Comparison of ENCODE assay signal across 27 cellular contexts in the genomic region with DNA sequence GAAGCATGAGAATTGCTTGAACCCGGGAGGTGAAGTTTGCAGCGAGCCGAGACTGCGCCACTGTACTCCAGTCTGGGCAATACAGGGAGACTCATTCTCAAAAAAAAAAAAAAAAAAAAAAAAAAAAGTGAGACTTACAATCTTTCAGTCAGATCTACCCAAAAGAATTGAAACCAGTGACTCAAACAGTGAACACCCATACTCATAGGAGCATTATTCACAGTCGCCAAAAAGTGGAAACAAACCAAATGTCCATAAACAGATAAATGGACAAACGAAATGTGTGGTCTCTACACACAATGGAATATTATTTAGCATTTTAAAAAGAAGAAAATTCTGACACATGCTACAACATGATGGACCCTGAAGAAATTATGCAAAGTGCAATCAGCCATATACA. TPM values are rescaled to one million over a fixed set of nuclear protein-coding genes. Genes with fewer than 3 reads are reported as not detected.
DNase-seq lines count a peak whose midpoint lies in the region; ATAC-seq, FAIRE-seq and TF ChIP-seq lines count a peak whose summit lies in the region.
"Had no signal": no experiment of that assay in that cellular context is flagged by ENCODE, and none has a peak within 500 bp of the region (broad histone marks: within the 10 kb centered on the region; RNA-seq: fewer than 3 reads in every experiment).

No MANE protein-coding gene starts in this region.

- H3K36me3 Mint-ChIP-seq in activated naive CD8-positive, alpha-beta T cell treated with anti-CD3 and anti-CD28 coated beads, Interleukin-2, amount 50 U/mL, for 24 hours (ENCODE audit: low read depth) = no peaks in the 10 kb centered on the region
- H3K36me3 Mint-ChIP-seq in activated naive CD8-positive, alpha-beta T cell treated with anti-CD3 and anti-CD28 coated beads for 36 hours = no peaks in the 10 kb centered on the region
- H3K36me3 Mint-ChIP-seq in stimulated activated memory B cell treated with anti-CD40 and anti-IgM and Interleukin-4, amounts not matched to agents 10 μg/mL and 1 μg/mL and 100 μg/mL, for 72 hours = no peaks in the 10 kb centered on the region
- H3K36me3 Mint-ChIP-seq: brain; CD8-positive, alpha-beta T cell had no signal

- no peak for FAIRE-seq in urothelium cell line (lab: Jason Lieb, UNC)
- FAIRE-seq: A204.1, kidney, small intestine had no signal

- peaks cover 2% of the 10 kb centered on the region for H3K4me1 Mint-ChIP-seq in activated naive CD8-positive, alpha-beta T cell treated with anti-CD3 and anti-CD28 coated beads, Interleukin-2, amount 50 U/mL, for 24 hours
- H3K4me1 Mint-ChIP-seq in activated naive CD8-positive, alpha-beta T cell treated with anti-CD3 and anti-CD28 coated beads for 36 hours = no peaks in the 10 kb centered on the region
- no peaks in the 10 kb centered on the region for H3K4me1 Mint-ChIP-seq in stimulated activated memory B cell treated with anti-CD40 and anti-IgM and Interleukin-4, amounts not matched to agents 10 μg/mL and 1 μg/mL and 100 μg/mL, for 72 hours
- H3K4me1 Mint-ChIP-seq: brain; naive thymus-derived CD8-positive, alpha-beta T cell had no signal

- no peak for DNase-seq in activated naive CD8-positive, alpha-beta T cell treated with anti-CD3 and anti-CD28 coated beads, Interleukin-2, amount 50 U/mL, for 24 hours
- no peak for DNase-seq in activated naive CD8-positive, alpha-beta T cell treated with anti-CD3 and anti-CD28 coated beads for 36 hours
- peak; percentile 48 for DNase-seq in GM20000 (ENCODE audit: low spot score)
- DNase-seq in NCI-H69 (lab: John Stamatoyannopoulos, UW) = no peak
- no peak for DNase-seq in NK-92 (lab: John Stamatoyannopoulos, UW; ENCODE audit: unreplicated experiment)
- DNase-seq in urothelium cell line (ENCODE audit: low spot score) = no peak
- DNase-seq: AML-193; CD8-positive, alpha-beta T cell; GM23248; kidney; midbrain; naive thymus-derived CD8-positive, alpha-beta T cell; NCI-H1092; NCI-H187; NCI-H226; NCI-H748 treated with DMSO at 0.1 percent for 48 hours; SK-N-SH; small intestine; stimulated activated CD4-positive, alpha-beta T cell treated with anti-CD3 and anti-CD28 coated beads, Interleukin-1b, Interleukin-23, amount 100 ng/mL, for 48 hours; uterus had no signal

- ATAC-seq in activated naive CD8-positive, alpha-beta T cell treated with anti-CD3 and anti-CD28 coated beads, Interleukin-2, amount 50 U/mL, for 24 hours = peak; percentile 28
- peak; percentile 45 for ATAC-seq in HG03175 (IDR thresholded peaks at IDR 0.05; ENCODE audit: unreplicated experiment)
- peak; percentile 74 for ATAC-seq in stimulated activated memory B cell treated with anti-CD40 and anti-IgM and Interleukin-4, amounts not matched to agents 10 μg/mL and 1 μg/mL and 100 μg/mL, for 72 hours
- ATAC-seq: CD8-positive, alpha-beta T cell; naive thymus-derived CD8-positive, alpha-beta T cell had no signal

- TF ChIP-seq CTCF in GM20000 (IDR thresholded peaks at IDR 0.05; ENCODE audit: extremely low read depth, missing control alignments) = no peak

- no peak overlapping the region for H3K27ac Mint-ChIP-seq in activated naive CD8-positive, alpha-beta T cell treated with anti-CD3 and anti-CD28 coated beads, Interleukin-2, amount 50 U/mL, for 24 hours
- H3K27ac Mint-ChIP-seq in activated naive CD8-positive, alpha-beta T cell treated with anti-CD3 and anti-CD28 coated beads for 36 hours = no peak overlapping the region
- H3K27ac Mint-ChIP-seq in stimulated activated memory B cell treated with anti-CD40 and anti-IgM and Interleukin-4, amounts not matched to agents 10 μg/mL and 1 μg/mL and 100 μg/mL, for 72 hours = no peak overlapping the region
- H3K27ac Mint-ChIP-seq: brain; CD8-positive, alpha-beta T cell; naive thymus-derived CD8-positive, alpha-beta T cell had no signal

- no peak overlapping the region for H3K4me3 Mint-ChIP-seq in activated naive CD8-positive, alpha-beta T cell treated with anti-CD3 and anti-CD28 coated beads, Interleukin-2, amount 50 U/mL, for 24 hours
- H3K4me3 Mint-ChIP-seq in activated naive CD8-positive, alpha-beta T cell treated with anti-CD3 and anti-CD28 coated beads for 36 hours = no peak overlapping the region
- H3K4me3 Mint-ChIP-seq in stimulated activated memory B cell treated with anti-CD40 and anti-IgM and Interleukin-4, amounts not matched to agents 10 μg/mL and 1 μg/mL and 100 μg/mL, for 72 hours = no peak overlapping the region
- H3K4me3 Mint-ChIP-seq: brain; CD8-positive, alpha-beta T cell; naive thymus-derived CD8-positive, alpha-beta T cell had no signal

- H3K27me3 Mint-ChIP-seq in activated naive CD8-positive, alpha-beta T cell treated with anti-CD3 and anti-CD28 coated beads, Interleukin-2, amount 50 U/mL, for 24 hours = peaks cover 25% of the 10 kb centered on the region
- peaks cover 31% of the 10 kb centered on the region for H3K27me3 Mint-ChIP-seq in activated naive CD8-positive, alpha-beta T cell treated with anti-CD3 and anti-CD28 coated beads for 36 hours
- peaks cover 38% of the 10 kb centered on the region for H3K27me3 Mint-ChIP-seq in stimulated activated memory B cell treated with anti-CD40 and anti-IgM and Interleukin-4, amounts not matched to agents 10 μg/mL and 1 μg/mL and 100 μg/mL, for 72 hours

- H3K9me3 Mint-ChIP-seq in activated naive CD8-positive, alpha-beta T cell treated with anti-CD3 and anti-CD28 coated beads, Interleukin-2, amount 50 U/mL, for 24 hours = peaks cover 3% of the 10 kb centered on the region
- H3K9me3 Mint-ChIP-seq in activated naive CD8-positive, alpha-beta T cell treated with anti-CD3 and anti-CD28 coated beads for 36 hours = no peaks in the 10 kb centered on the region
- H3K9me3 Mint-ChIP-seq in stimulated activated memory B cell treated with anti-CD40 and anti-IgM and Interleukin-4, amounts not matched to agents 10 μg/mL and 1 μg/mL and 100 μg/mL, for 72 hours = peaks cover 2% of the 10 kb centered on the region
- H3K9me3 Mint-ChIP-seq: brain; CD8-positive, alpha-beta T cell had no signal

RNA-seq across cellular contexts. Expression of gene SCNN1B, which starts 9.1 kb away (rescaled TPM):
- total RNA-seq in activated naive CD8-positive, alpha-beta T cell treated with anti-CD3 and anti-CD28 coated beads for 36 hours = not detected
- total RNA-seq: CD8-positive, alpha-beta T cell; chondrocyte; G401; GM23248; naive thymus-derived CD8-positive, alpha-beta T cell; renal cortical epithelial cell had no signal
